ENCODE assay signal across 12 cellular contexts in the genomic region with DNA sequence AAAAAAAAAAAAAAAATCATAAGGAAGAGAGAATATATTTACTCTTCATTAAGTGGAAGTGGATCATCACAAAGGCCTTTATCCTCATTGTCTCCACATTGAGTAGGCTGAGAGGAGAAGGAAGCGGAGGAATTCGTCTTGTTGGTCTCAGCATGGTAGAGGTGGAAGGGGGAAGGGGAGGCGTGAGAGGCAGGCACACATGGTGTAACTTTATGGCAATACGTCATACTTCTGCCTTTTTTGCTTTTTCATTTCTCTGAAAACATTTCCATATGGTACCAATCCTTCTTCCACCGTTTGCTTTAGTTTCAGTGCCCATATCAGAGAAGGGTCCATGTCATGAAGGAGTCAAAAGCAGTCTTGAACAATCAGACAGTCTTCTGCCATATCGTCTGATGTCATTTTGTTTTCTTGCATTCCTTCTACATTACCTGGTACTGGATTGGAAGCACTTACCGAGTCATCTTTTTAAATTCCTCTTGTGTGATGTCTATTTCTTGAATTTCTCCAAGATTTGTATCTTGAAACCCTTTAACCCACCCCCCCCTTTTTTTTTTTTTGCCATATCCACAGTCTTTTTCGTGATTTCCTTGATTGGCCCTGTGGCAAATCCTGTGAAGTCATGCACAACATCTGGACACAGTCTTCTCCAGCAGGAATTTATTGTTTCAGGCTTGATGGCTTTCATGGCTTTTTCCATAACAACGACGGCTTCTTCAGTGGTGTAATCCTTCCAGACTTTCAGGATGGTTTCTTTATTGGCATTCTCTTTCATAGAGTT. TPM values are rescaled to one million over a fixed set of nuclear protein-coding genes. Genes with fewer than 3 reads are reported as not detected.
DNase-seq lines count a peak whose midpoint lies in the region; ATAC-seq, FAIRE-seq and TF ChIP-seq lines count a peak whose summit lies in the region.
"Had no signal": no experiment of that assay in that cellular context is flagged by ENCODE, and none has a peak within 500 bp of the region (broad histone marks: within the 10 kb centered on the region; RNA-seq: fewer than 3 reads in every experiment).

No MANE protein-coding gene starts in this region.

- ATAC-seq in CD4-positive, CD25-positive, alpha-beta regulatory T cell (ENCODE audit: low read depth in 2 of 2), result no peak
- ATAC-seq in HG03565 (IDR thresholded peaks at IDR 0.05; ENCODE audit: unreplicated experiment), result no peak
- no peak for ATAC-seq in esophagus mucosa

- H2BK20ac ChIP-seq in H1 (ENCODE audit: low read length), result peak overlapping the region; percentile 66; the same call in 1 of the 2 replicates

- H2BK5ac ChIP-seq in H1 (ENCODE audit: low read depth, low read length), result no peak overlapping the region

- no peaks in the 10 kb centered on the region for H3K27me3 ChIP-seq in CD4-positive, CD25-positive, alpha-beta regulatory T cell (ENCODE audit: control insufficient read depth, insufficient read depth, low read length)
- H3K27me3 ChIP-seq in H1 (replicated peaks in 1 of 4; ENCODE audit: control insufficient read depth in 3 of 4, extremely low read depth in 1 of 4, insufficient read depth in 3 of 4, low read length in 3 of 4) (no peaks in the 10 kb centered on the region), spleen (replicated peaks in 1 of 7) (no peaks in the 10 kb centered on the region)

- no peak for TF ChIP-seq EP300 in H1 (IDR thresholded peaks at IDR 0.05; ENCODE audit: borderline replicate concordance in 1 of 2, low read depth in 2 of 2, low read length in 2 of 2)

- H3K36me3 Mint-ChIP-seq in CD4-positive, CD25-positive, alpha-beta regulatory T cell, result peaks cover 4% of the 10 kb centered on the region
- peaks cover 4% of the 10 kb centered on the region for H3K36me3 Mint-ChIP-seq in nephron progenitor cell (ENCODE audit: low read depth)

- CTCF ChIA-PET in H1 (lab: Charles Lee; ENCODE audit: partially characterized antibody), result no interaction called here

- no peaks in the 10 kb centered on the region for H3K27me3 Mint-ChIP-seq in CD4-positive, CD25-positive, alpha-beta regulatory T cell
- H3K27me3 Mint-ChIP-seq in nephron progenitor cell (ENCODE audit: low read depth, poor library complexity), result no peaks in the 10 kb centered on the region

- H2BK15ac ChIP-seq in H1 (ENCODE audit: low read length), result peak overlapping the region; percentile 13; the same call in 1 of the 2 replicates

- no peak overlapping the region for H3K14ac ChIP-seq in H1 (ENCODE audit: insufficient read length)

- H3K9ac ChIP-seq in H1 (replicated peaks in 1 of 4; ENCODE audit: extremely low read depth in 1 of 4, low read depth in 3 of 4, low read length in 3 of 4), result no peak overlapping the region

- peaks cover 14% of the 10 kb centered on the region for H3K4me1 ChIP-seq in CD4-positive, CD25-positive, alpha-beta regulatory T cell (ENCODE audit: control insufficient read depth, insufficient read depth, low read length, poor library complexity, severe bottlenecking)
- H3K4me1 ChIP-seq in H1 (replicated peaks in 1 of 4; ENCODE audit: control insufficient read depth in 3 of 4, insufficient read depth in 4 of 4, low read length in 3 of 4) (peaks cover 0 to 3% (median 2%) of the 10 kb centered on the region in 4 experiments; a peak in 3 of 7 replicates), spleen (peaks cover 0 to 10% (median 0%) of the 10 kb centered on the region in 6 donors)

- H4K8ac ChIP-seq in H1 (ENCODE audit: extremely low read depth, insufficient read depth, low read length), result no peak overlapping the region

- POLR2A ChIA-PET in H1 (lab: Charles Lee; ENCODE audit: partially characterized antibody), result interaction anchor here (1.0 kb wide), 1 partner anchor 8 kb away, joined by 4 read pairs; no protein-coding TSS in a partner anchor

- no peak overlapping the region for H3K4me3 ChIP-seq in CD4-positive, CD25-positive, alpha-beta regulatory T cell (ENCODE audit: low read depth, low read length)
- H3K4me3 ChIP-seq in H1 (ENCODE audit: extremely low read depth in 1 of 4, insufficient read depth in 2 of 4, low read depth in 3 of 4, low read length in 4 of 4) (no peak overlapping the region), spleen (no peak overlapping the region)

- peaks cover 0 to 1% (median 0%) of the 10 kb centered on the region in 7 donors for H3K9me3 Mint-ChIP-seq in CD4-positive, CD25-positive, alpha-beta regulatory T cell
- no peaks in the 10 kb centered on the region for H3K9me3 Mint-ChIP-seq in nephron progenitor cell

- no peaks in the 10 kb centered on the region for H3K23me2 ChIP-seq in H1 (ENCODE audit: low read depth, low read length)

- no peak for DNase-seq in CD4-positive, CD25-positive, alpha-beta regulatory T cell
- DNase-seq in M059J (ENCODE audit: low read depth) (peak; percentile 84), H1 (ENCODE audit: low read depth in 1 of 2, low spot score in 2 of 2) (no peak), nephron progenitor cell (no peak), NOMO-1 treated with DMSO at 0.1 percent for 48 hours (lab: John Stamatoyannopoulos, UW; ENCODE audit: unreplicated experiment) (no peak), spleen (no peak)
- DNase-seq: activated T-cell treated with anti-CD3 and anti-CD28 coated beads, Interleukin-2, amount 50 U/mL, for 1 hour; caudate nucleus; DND-41; NCI-H1436 treated with DMSO at 0.1 percent for 48 hours had no signal

- FAIRE-seq in H1 (lab: Jason Lieb, UNC), result no peak

- peaks cover 0 to 35% of the 10 kb centered on the region in 2 experiments; a peak in 2 of 4 replicates for H3K79me2 ChIP-seq in H1 (ENCODE audit: control insufficient read depth in 1 of 2, insufficient read depth in 2 of 2, low read length in 2 of 2)

- no peak overlapping the region for H2BK120ac ChIP-seq in H1 (replicated peaks; ENCODE audit: low read depth, low read length)

- H3K4me2 ChIP-seq in H1 (ENCODE audit: insufficient read depth in 1 of 2, low read depth in 2 of 2, low read length in 2 of 2), result no peak overlapping the region

- TF ChIP-seq CTCF in H1 (IDR thresholded peaks at IDR 0.05; ENCODE audit: control extremely low read depth in 1 of 3, insufficient read depth in 1 of 3, low read depth in 1 of 3, low read length in 3 of 3), result no peak
- no peak for TF ChIP-seq CTCF in nephron progenitor cell (IDR thresholded peaks at IDR 0.05)
- no peak for TF ChIP-seq CTCF in spleen (IDR thresholded peaks at IDR 0.05 in 8 of 11, conservative IDR thresholded peaks at IDR 0.05 in 3 of 11)

- peak overlapping the region in 3 of 4 donors; percentile 19 to 47 (median 32) for H3K4me3 Mint-ChIP-seq in CD4-positive, CD25-positive, alpha-beta regulatory T cell
- H3K4me3 Mint-ChIP-seq in nephron progenitor cell, result no peak overlapping the region

- intact Hi-C loops in spleen (cut with DNase I; ENCODE audit: low total_unique reads), result no loop called here

- H3K4ac ChIP-seq in H1 (replicated peaks; ENCODE audit: insufficient read length, low read depth, low read length), result no peak overlapping the region

- H3K27ac Mint-ChIP-seq in CD4-positive, CD25-positive, alpha-beta regulatory T cell, result no peak overlapping the region
- peak overlapping the region; percentile 81 for H3K27ac Mint-ChIP-seq in nephron progenitor cell

- H3K79me1 ChIP-seq in H1 (ENCODE audit: low read depth, low read length), result no peaks in the 10 kb centered on the region

- H3K4me1 Mint-ChIP-seq in CD4-positive, CD25-positive, alpha-beta regulatory T cell, result peaks cover 30 to 38% (median 37%) of the 10 kb centered on the region in 4 donors
- peaks cover 6% of the 10 kb centered on the region for H3K4me1 Mint-ChIP-seq in nephron progenitor cell

- no peak overlapping the region for H3K18ac ChIP-seq in H1 (ENCODE audit: extremely low read depth, low read length)

- no peak overlapping the region for H3K27ac ChIP-seq in CD4-positive, CD25-positive, alpha-beta regulatory T cell (ENCODE audit: insufficient read depth, low read length, poor library complexity, severe bottlenecking)
- H3K27ac ChIP-seq in H1 (ENCODE audit: low read depth, low read length) (no peak overlapping the region), spleen (no peak overlapping the region)

- H4K20me1 ChIP-seq in H1 (replicated peaks in 1 of 2; ENCODE audit: control insufficient read depth in 1 of 2, insufficient read depth in 2 of 2, low read length in 2 of 2), result no peaks in the 10 kb centered on the region

- TF ChIP-seq POLR2A in H1 (IDR thresholded peaks at IDR 0.05; ENCODE audit: control extremely low read depth in 1 of 2, low read depth in 2 of 2, low read length in 2 of 2) (no peak), spleen (IDR thresholded peaks at IDR 0.05) (no peak)

- 87% methylated on average over 9 of the region's 10 CpGs; no CpG with 5 or more reads in 1 of the 2 experiments for WGBS in H1 (ENCODE audit: extremely low coverage in 1 of 2, insufficient coverage in 1 of 2, insufficient read length in 1 of 2, insufficient replicate concordance in 2 of 2, low coverage in 1 of 2, low lambda C conversion rate in 2 of 2, missing lambda C conversion rate in 1 of 2), 2 experiments
- WGBS in spleen, 5 donors, result 86 to 92% (median 90%) methylated on average over 10 of the region's 10 CpGs

- H3K23ac ChIP-seq in H1 (ENCODE audit: insufficient read length), result no peak overlapping the region

- H4K5ac ChIP-seq in H1 (ENCODE audit: insufficient read length, low read depth, low read length), result no peak overlapping the region

- no peak overlapping the region for H3K56ac ChIP-seq in H1 (replicated peaks; ENCODE audit: insufficient read length, low read depth, low read length)

- no peak overlapping the region for H4K91ac ChIP-seq in H1 (replicated peaks; ENCODE audit: insufficient read length, low read length)

- H2AK5ac ChIP-seq in H1 (ENCODE audit: low read depth, low read length), result no peak overlapping the region

- H2AFZ ChIP-seq in H1 (ENCODE audit: low read length), result no peak overlapping the region

- no peaks in the 10 kb centered on the region for H3K36me3 ChIP-seq in CD4-positive, CD25-positive, alpha-beta regulatory T cell (ENCODE audit: control insufficient read depth, insufficient read depth, low read length)
- no peaks in the 10 kb centered on the region for H3K36me3 ChIP-seq in H1 (ENCODE audit: control insufficient read depth in 2 of 4, insufficient read depth in 4 of 4, low read length in 3 of 4)
- no peaks in the 10 kb centered on the region for H3K36me3 ChIP-seq in spleen

- no peak for TF ChIP-seq RAD21 in H1 (IDR thresholded peaks at IDR 0.05 in 1 of 2, conservative IDR thresholded peaks at IDR 0.05 in 1 of 2; ENCODE audit: low read depth in 2 of 2, low read length in 2 of 2)

- no peaks in the 10 kb centered on the region for H3K9me3 ChIP-seq in CD4-positive, CD25-positive, alpha-beta regulatory T cell (ENCODE audit: control insufficient read depth in 2 of 2, low read length in 2 of 2)
- no peaks in the 10 kb centered on the region for H3K9me3 ChIP-seq in H1 (ENCODE audit: insufficient read depth in 2 of 2, low read depth in 1 of 2, low read length in 1 of 2)
- H3K9me3 ChIP-seq in spleen, result no peaks in the 10 kb centered on the region

- no peak overlapping the region for H2BK12ac ChIP-seq in H1 (ENCODE audit: low read depth, low read length)

RNA-seq across cellular contexts. Expression of a gene that starts 8.9 kb away (rescaled TPM):
- total RNA-seq in CD4-positive, CD25-positive, alpha-beta regulatory T cell, result 59.2 TPM
- 10 to 100 TPM; 15.3 to 23.4 (median 21.5) TPM for polyA plus RNA-seq in CD4-positive, CD25-positive, alpha-beta regulatory T cell
- 86.5 and 109 TPM in 2 replicates for total RNA-seq in M059J (2014; rRNA removed; shearing (Covaris generic))
- total RNA-seq in H1 (2021; fragmentation: NEBNext Ultra II Directional; extraction: Animal tissue kit (Norgen Biotek cat#: 25700)), result 25.1 and 25.3 TPM in 2 replicates
- polyA plus RNA-seq in H1 (2011; rRNA removed) (8.8 and 10.5 TPM in 2 replicates), spleen (10 to 100 TPM in 1 of 3 donors, 1 to 10 TPM in 2; 9.4 to 13.8 (median 9.9) TPM)
- polyA plus RNA-seq in H1 (2011; cell fraction: cytosol; rRNA removed), result 10.8 TPM
- polyA plus RNA-seq in H1 (2011; cell fraction: nucleus; rRNA removed), result 6.0 TPM
- 14.8 to 24.7 TPM (median 18.1 TPM) in 4 replicates for polyA plus RNA-seq in H1 (2012, experiment 1 of 2)
- polyA plus RNA-seq in H1 (2012, experiment 2 of 2), result 2.9 TPM
- polyA plus RNA-seq in H1 (2013, experiment 1 of 2), result 14.4 TPM
- polyA plus RNA-seq in H1 (2013, experiment 2 of 2), result 15.9 TPM
- polyA minus RNA-seq in H1 (2011; rRNA and poly(A)+ RNA removed), result 32.5 and 36.2 TPM in 2 replicates
- 10.7 TPM for polyA minus RNA-seq in H1 (2011; cell fraction: cytosol; rRNA and poly(A)+ RNA removed)
- polyA minus RNA-seq in H1 (2011; cell fraction: nucleus; rRNA and poly(A)+ RNA removed), result 37.8 TPM
- total RNA-seq in esophagus mucosa (10.1 TPM), spleen (10 to 100 TPM; 41.9 to 75.1 (median 61.9) TPM)
